ENCODE assay signal across 1 cellular context in the genomic region with DNA sequence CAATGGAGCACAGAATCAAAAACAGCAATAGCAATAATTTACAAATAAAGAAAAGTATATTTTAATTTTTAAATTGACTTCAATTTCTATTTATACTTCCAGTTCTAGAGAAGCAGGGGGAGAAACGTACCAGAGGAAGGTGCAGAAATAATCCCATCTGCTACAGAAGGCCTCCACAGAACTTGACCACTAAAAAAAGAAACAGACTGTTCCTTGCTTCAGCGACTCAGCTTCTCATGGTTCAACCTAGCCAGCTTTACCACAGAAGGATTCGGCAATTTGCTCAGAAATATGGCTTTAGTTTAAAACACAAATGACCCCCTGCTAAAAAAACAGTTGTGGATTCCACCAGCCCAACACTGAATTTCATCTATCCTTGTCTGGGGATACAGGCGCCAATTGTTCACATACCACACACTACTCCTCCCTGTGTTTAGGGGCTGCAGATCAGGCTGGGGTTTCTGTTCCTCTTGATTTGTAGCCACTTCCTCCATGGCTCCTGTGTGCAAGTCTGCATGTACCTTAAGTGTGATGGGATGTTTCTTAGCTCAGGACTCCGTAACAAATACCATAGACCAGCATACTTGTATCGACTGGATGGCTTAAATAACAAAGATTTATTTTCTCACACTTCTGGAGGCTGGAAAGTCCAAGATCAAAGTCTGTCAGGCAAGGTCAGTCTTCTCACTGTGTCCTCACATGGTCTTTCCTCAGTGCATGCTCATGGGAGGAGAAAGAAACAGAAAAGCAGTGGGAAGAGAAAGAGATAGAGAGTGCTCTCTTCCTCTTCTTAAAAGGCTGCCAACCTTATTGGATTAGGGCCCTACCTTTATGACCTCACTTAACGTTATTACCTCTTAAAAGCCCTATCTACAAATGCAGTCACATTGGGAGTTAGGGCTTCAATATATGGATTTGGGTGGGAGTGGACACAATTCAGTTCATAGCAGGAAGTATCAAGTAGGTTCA.
TF ChIP-seq lines count a peak whose summit lies in the region.

No MANE protein-coding gene starts in this region.

TF ChIP-seq in SK-N-SH, 30 proteins besides CTCF, POLR2A, EP300 and RAD21:
- TF ChIP-seq, protein P1, sequence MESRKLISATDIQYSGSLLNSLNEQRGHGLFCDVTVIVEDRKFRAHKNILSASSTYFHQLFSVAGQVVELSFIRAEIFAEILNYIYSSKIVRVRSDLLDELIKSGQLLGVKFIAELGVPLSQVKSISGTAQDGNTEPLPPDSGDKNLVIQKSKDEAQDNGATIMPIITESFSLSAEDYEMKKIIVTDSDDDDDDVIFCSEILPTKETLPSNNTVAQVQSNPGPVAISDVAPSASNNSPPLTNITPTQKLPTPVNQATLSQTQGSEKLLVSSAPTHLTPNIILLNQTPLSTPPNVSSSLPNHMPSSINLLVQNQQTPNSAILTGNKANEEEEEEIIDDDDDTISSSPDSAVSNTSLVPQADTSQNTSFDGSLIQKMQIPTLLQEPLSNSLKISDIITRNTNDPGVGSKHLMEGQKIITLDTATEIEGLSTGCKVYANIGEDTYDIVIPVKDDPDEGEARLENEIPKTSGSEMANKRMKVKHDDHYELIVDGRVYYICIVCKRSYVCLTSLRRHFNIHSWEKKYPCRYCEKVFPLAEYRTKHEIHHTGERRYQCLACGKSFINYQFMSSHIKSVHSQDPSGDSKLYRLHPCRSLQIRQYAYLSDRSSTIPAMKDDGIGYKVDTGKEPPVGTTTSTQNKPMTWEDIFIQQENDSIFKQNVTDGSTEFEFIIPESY (IDR thresholded peaks at IDR 0.05; ENCODE audit: borderline replicate concordance, low read depth) = no peak
- TF ChIP-seq SMC3 (IDR thresholded peaks at IDR 0.05; ENCODE audit: low read depth, low read length) (no peak), FOXM1 (IDR thresholded peaks at IDR 0.05; ENCODE audit: low read depth) (no peak), CHD2 (IDR thresholded peaks at IDR 0.05; ENCODE audit: low read length, partially characterized antibody) (no peak), GATA2 (CRISPR knock-in tag; IDR thresholded peaks at IDR 0.05) (no peak), JUND (IDR thresholded peaks at IDR 0.05) (no peak), NFIC (IDR thresholded peaks at IDR 0.05; ENCODE audit: borderline replicate concordance) (no peak), SIN3A (IDR thresholded peaks at IDR 0.05; ENCODE audit: borderline replicate concordance, low read depth, low read length) (no peak), POLR2AphosphoS5 (IDR thresholded peaks at IDR 0.05; ENCODE audit: low read depth, low read length) (no peak), MEF2A (IDR thresholded peaks at IDR 0.05; ENCODE audit: borderline replicate concordance, low read depth) (no peak), TAF1 (IDR thresholded peaks at IDR 0.05; ENCODE audit: borderline replicate concordance, low read depth, low read length) (no peak), GABPA (IDR thresholded peaks at IDR 0.05; ENCODE audit: low read depth) (no peak), FOSL2 (IDR thresholded peaks at IDR 0.05; ENCODE audit: borderline replicate concordance, low read depth) (no peak), RCOR1 (IDR thresholded peaks at IDR 0.05; ENCODE audit: low read length) (no peak), RXRA (IDR thresholded peaks at IDR 0.05; ENCODE audit: borderline replicate concordance, low read depth) (no peak)
- TF ChIP-seq, protein P2, sequence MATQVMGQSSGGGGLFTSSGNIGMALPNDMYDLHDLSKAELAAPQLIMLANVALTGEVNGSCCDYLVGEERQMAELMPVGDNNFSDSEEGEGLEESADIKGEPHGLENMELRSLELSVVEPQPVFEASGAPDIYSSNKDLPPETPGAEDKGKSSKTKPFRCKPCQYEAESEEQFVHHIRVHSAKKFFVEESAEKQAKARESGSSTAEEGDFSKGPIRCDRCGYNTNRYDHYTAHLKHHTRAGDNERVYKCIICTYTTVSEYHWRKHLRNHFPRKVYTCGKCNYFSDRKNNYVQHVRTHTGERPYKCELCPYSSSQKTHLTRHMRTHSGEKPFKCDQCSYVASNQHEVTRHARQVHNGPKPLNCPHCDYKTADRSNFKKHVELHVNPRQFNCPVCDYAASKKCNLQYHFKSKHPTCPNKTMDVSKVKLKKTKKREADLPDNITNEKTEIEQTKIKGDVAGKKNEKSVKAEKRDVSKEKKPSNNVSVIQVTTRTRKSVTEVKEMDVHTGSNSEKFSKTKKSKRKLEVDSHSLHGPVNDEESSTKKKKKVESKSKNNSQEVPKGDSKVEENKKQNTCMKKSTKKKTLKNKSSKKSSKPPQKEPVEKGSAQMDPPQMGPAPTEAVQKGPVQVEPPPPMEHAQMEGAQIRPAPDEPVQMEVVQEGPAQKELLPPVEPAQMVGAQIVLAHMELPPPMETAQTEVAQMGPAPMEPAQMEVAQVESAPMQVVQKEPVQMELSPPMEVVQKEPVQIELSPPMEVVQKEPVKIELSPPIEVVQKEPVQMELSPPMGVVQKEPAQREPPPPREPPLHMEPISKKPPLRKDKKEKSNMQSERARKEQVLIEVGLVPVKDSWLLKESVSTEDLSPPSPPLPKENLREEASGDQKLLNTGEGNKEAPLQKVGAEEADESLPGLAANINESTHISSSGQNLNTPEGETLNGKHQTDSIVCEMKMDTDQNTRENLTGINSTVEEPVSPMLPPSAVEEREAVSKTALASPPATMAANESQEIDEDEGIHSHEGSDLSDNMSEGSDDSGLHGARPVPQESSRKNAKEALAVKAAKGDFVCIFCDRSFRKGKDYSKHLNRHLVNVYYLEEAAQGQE (IDR thresholded peaks at IDR 0.05; ENCODE audit: low read depth, low read length) = no peak
- TF ChIP-seq, protein P3, sequence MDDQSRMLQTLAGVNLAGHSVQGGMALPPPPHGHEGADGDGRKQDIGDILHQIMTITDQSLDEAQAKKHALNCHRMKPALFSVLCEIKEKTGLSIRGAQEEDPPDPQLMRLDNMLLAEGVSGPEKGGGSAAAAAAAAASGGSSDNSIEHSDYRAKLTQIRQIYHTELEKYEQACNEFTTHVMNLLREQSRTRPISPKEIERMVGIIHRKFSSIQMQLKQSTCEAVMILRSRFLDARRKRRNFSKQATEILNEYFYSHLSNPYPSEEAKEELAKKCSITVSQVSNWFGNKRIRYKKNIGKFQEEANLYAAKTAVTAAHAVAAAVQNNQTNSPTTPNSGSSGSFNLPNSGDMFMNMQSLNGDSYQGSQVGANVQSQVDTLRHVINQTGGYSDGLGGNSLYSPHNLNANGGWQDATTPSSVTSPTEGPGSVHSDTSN (IDR thresholded peaks at IDR 0.05) = no peak
- TF ChIP-seq, protein P4, sequence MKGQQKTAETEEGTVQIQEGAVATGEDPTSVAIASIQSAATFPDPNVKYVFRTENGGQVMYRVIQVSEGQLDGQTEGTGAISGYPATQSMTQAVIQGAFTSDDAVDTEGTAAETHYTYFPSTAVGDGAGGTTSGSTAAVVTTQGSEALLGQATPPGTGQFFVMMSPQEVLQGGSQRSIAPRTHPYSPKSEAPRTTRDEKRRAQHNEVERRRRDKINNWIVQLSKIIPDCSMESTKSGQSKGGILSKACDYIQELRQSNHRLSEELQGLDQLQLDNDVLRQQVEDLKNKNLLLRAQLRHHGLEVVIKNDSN (IDR thresholded peaks at IDR 0.05; ENCODE audit: borderline replicate concordance, low read depth) = no peak
- TF ChIP-seq, protein P5, sequence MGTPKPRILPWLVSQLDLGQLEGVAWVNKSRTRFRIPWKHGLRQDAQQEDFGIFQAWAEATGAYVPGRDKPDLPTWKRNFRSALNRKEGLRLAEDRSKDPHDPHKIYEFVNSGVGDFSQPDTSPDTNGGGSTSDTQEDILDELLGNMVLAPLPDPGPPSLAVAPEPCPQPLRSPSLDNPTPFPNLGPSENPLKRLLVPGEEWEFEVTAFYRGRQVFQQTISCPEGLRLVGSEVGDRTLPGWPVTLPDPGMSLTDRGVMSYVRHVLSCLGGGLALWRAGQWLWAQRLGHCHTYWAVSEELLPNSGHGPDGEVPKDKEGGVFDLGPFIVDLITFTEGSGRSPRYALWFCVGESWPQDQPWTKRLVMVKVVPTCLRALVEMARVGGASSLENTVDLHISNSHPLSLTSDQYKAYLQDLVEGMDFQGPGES (IDR thresholded peaks at IDR 0.05; ENCODE audit: low read depth, low read length) = no peak
- TF ChIP-seq, protein P6, sequence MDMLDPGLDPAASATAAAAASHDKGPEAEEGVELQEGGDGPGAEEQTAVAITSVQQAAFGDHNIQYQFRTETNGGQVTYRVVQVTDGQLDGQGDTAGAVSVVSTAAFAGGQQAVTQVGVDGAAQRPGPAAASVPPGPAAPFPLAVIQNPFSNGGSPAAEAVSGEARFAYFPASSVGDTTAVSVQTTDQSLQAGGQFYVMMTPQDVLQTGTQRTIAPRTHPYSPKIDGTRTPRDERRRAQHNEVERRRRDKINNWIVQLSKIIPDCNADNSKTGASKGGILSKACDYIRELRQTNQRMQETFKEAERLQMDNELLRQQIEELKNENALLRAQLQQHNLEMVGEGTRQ (IDR thresholded peaks at IDR 0.05; ENCODE audit: borderline replicate concordance, low read depth, low read length) = no peak
TF ChIP-seq in SK-N-SH: peak in this region for 0.
